ENCODE assay signal across 20 cellular contexts in the genomic region with DNA sequence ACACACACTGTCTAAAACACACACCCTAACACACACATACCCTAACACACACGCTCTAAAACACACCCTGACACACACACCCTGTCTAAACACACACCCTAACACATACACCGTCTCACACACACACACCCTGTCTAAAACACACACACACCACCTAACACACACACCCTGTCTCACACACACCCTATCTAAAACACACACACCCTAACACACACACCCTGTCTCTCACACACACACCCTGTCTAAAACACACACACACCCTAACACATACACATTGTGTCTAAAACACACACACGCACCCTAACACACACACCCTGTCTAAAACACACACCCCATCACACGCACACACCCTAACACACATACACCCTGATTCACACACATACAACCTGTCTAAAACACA.
"Had no signal": no experiment of that assay in that cellular context is flagged by ENCODE, and none has a peak within 500 bp of the region (broad histone marks: within the 10 kb centered on the region; RNA-seq: fewer than 3 reads in every experiment).

No MANE protein-coding gene starts in this region.

- ATAC-seq: activated CD4-positive, alpha-beta T cell treated with anti-CD3 and anti-CD28 coated beads for 36 hours; activated CD8-positive, alpha-beta T cell treated with anti-CD3 and anti-CD28 coated beads for 36 hours; body of pancreas had no signal

- H3K9me3 Mint-ChIP-seq: activated CD8-positive, alpha-beta T cell treated with anti-CD3 and anti-CD28 coated beads for 36 hours; activated naive CD4-positive, alpha-beta T cell treated with anti-CD3 and anti-CD28 coated beads, Interleukin-2, amount 50 U/mL, for 24 hours had no signal

- H3K27me3 Mint-ChIP-seq: activated CD4-positive, alpha-beta T cell treated with anti-CD3 and anti-CD28 coated beads for 36 hours; activated CD8-positive, alpha-beta T cell treated with anti-CD3 and anti-CD28 coated beads for 36 hours; activated naive CD4-positive, alpha-beta T cell treated with anti-CD3 and anti-CD28 coated beads, Interleukin-2, amount 50 U/mL, for 24 hours had no signal

- H3K4me1 ChIP-seq: ascending aorta had no signal

- H3K27ac Mint-ChIP-seq: activated CD4-positive, alpha-beta T cell treated with anti-CD3 and anti-CD28 coated beads for 36 hours; activated CD8-positive, alpha-beta T cell treated with anti-CD3 and anti-CD28 coated beads for 36 hours; activated naive CD4-positive, alpha-beta T cell treated with anti-CD3 and anti-CD28 coated beads, Interleukin-2, amount 50 U/mL, for 24 hours had no signal

- H3K4me3 ChIP-seq: ascending aorta, body of pancreas, SK-N-MC had no signal

- H3K27me3 ChIP-seq: ascending aorta, body of pancreas had no signal

- H3K4me3 Mint-ChIP-seq: activated CD4-positive, alpha-beta T cell treated with anti-CD3 and anti-CD28 coated beads for 36 hours; activated CD8-positive, alpha-beta T cell treated with anti-CD3 and anti-CD28 coated beads for 36 hours; activated naive CD4-positive, alpha-beta T cell treated with anti-CD3 and anti-CD28 coated beads, Interleukin-2, amount 50 U/mL, for 24 hours had no signal

- H3K9me3 ChIP-seq: ascending aorta, body of pancreas had no signal

- H3K27ac ChIP-seq: ascending aorta, body of pancreas, SK-N-MC, WERI-Rb-1 had no signal

- H3K36me3 Mint-ChIP-seq: activated naive CD4-positive, alpha-beta T cell treated with anti-CD3 and anti-CD28 coated beads, Interleukin-2, amount 50 U/mL, for 24 hours had no signal

- DNase-seq: activated CD4-positive, alpha-beta T cell treated with anti-CD3 and anti-CD28 coated beads for 36 hours; activated CD8-positive, alpha-beta memory T cell treated with anti-CD3 and anti-CD28 coated beads, Interleukin-2, amount 50 U/mL, for 4 hours; activated CD8-positive, alpha-beta T cell treated with anti-CD3 and anti-CD28 coated beads for 36 hours; amniotic stem cell; body of pancreas; KG1; NCI-H1048; NCI-H1930; NCI-H2107; NCI-H2171 treated with DMSO at 0.1 percent for 48 hours; NCI-H345; NCI-H510A; NCI-H526 treated with DMSO at 0.1 percent for 48 hours; NCI-H82; SIG-M5; T-helper 1 cell; WERI-Rb-1 had no signal
